8 cellular contexts compared by ENCODE assay signal in the genomic region with DNA sequence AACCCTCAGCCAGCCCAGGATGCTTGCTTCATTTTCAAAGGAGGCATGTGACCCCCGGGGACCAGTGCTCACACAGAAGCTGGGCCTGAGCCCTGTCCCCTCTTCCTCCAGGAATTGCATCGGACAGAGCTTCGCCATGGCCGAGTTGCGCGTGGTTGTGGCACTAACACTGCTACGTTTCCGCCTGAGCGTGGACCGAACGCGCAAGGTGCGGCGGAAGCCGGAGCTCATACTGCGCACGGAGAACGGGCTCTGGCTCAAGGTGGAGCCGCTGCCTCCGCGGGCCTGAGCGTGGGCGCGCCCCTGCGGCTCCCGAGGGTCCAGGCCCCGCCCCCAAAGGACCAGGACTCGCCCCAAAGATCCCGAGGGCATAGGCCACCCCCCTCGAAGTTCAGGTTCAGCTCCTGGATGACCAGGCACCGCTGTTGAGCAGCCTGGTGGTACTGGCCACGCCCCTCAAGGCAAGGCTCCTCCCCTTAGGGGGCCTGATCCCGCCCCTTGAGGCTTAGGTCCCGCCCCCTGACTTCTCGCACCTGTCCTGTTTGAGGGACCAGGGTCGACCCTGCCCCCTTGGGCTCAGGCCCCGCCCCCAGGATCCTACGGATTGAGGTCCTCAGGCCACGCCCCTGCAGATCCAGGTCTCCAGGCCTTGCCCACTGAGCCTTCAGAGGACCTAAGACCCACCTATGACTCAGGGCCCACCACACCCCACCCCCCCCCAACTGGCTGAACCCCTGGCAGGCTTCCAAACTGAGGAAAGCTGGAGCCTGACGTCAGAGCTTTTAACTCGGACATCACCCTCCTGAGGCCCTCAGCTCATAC. TPM values are rescaled to one million over a fixed set of nuclear protein-coding genes. Genes with fewer than 3 reads are reported as not detected.
A peak's percentile ranks its signal among the peaks of the same experiment; 100 is the strongest.
DNase-seq lines count a peak whose midpoint lies in the region; ATAC-seq and TF ChIP-seq lines count a peak whose summit lies in the region.

No MANE protein-coding gene starts in this region.

- H3K27me3 Mint-ChIP-seq in Caco-2 (ENCODE audit: insufficient read depth, unreplicated experiment): peaks cover 7% of the 10 kb centered on the region

- peak; percentile 24 to 44 for DNase-seq in Caco-2
- DNase-seq in NCI-H2196 treated with DMSO at 0.1 percent for 48 hours (lab: John Stamatoyannopoulos, UW; ENCODE audit: unreplicated experiment): peak; percentile 60
- peak; percentile 78 to 87 for DNase-seq in activated T-cell treated with anti-CD3 and anti-CD28 coated beads, Interleukin-2, amount 50 U/mL, for 48 hours
- DNase-seq in right cardiac atrium: peak; percentile 39 to 68 (median 60)
- peak; percentile 67 for DNase-seq in stimulated activated CD4-positive, alpha-beta T cell treated with anti-CD3 and anti-CD28 coated beads, Interleukin-4, amount 100 ng/mL, for 24 hours
- no peak for DNase-seq in NCI-H226
- no peak for DNase-seq in NCI-H2081 (lab: John Stamatoyannopoulos, UW)

- ATAC-seq in right cardiac atrium (peak; percentile 19 to 22), HG02678 (IDR thresholded peaks at IDR 0.05; ENCODE audit: unreplicated experiment) (no peak)

- BruUV-seq in Caco-2 (replicated peaks; lab: Mats Ljungman, UMichigan): no TSS peak

- H3K36me3 Mint-ChIP-seq in Caco-2 (ENCODE audit: insufficient read depth, unreplicated experiment): no peaks in the 10 kb centered on the region

- H3K4me3 ChIP-seq in Caco-2 (ENCODE audit: low read depth, low read length) (no peak overlapping the region), right cardiac atrium (ENCODE audit: low read length) (peak overlapping the region; percentile 22)

- H3K4me1 ChIP-seq in Caco-2 (no peaks in the 10 kb centered on the region), right cardiac atrium (ENCODE audit: control insufficient read depth, insufficient read depth, low read length) (no peaks in the 10 kb centered on the region)

- H3K27ac ChIP-seq in right cardiac atrium (ENCODE audit: low read length): no peak overlapping the region

- H3K4me3 Mint-ChIP-seq in Caco-2 (ENCODE audit: unreplicated experiment): no peak overlapping the region

- intact Hi-C loops in Caco-2 (cut with micrococcal nuclease; ENCODE audit: unreplicated experiment) (no loop called here), right cardiac atrium (cut with DNase I) (loop anchor here in 3 of 4 donors (10.0 kb wide), 4 partner anchors 87 to 457 kb away; partner anchors contain the start of gene RASAL3 (in 1 of the 3))

- TF ChIP-seq CTCF in Caco-2 (IDR thresholded peaks at IDR 0.05; ENCODE audit: insufficient read depth in 1 of 2, low read depth in 1 of 2, low read length in 1 of 2, severe bottlenecking in 1 of 2, unreplicated experiment in 1 of 2): no peak

- POLR2A ChIA-PET in Caco-2 (lab: Charles Lee): no interaction called here

- WGBS in right cardiac atrium: 6% methylated on average over 41 of the region's 41 CpGs

- H3K27ac Mint-ChIP-seq in Caco-2 (ENCODE audit: unreplicated experiment): no peak overlapping the region

- H3K4me1 Mint-ChIP-seq in Caco-2 (ENCODE audit: low read depth, unreplicated experiment): peaks cover 14% of the 10 kb centered on the region

- H3K9me3 Mint-ChIP-seq in Caco-2 (ENCODE audit: unreplicated experiment): no peaks in the 10 kb centered on the region

- H3K36me3 ChIP-seq in Caco-2 (ENCODE audit: control insufficient read depth, insufficient read depth, low read length): no peaks in the 10 kb centered on the region

- CTCF ChIA-PET in Caco-2 (lab: Charles Lee): interaction anchor here (0.6 kb wide), 1 partner anchor 196 kb away, joined by 3 read pairs; no protein-coding TSS in a partner anchor

- H3K9me3 ChIP-seq in Caco-2: no peaks in the 10 kb centered on the region
- H3K9me3 ChIP-seq in right cardiac atrium (ENCODE audit: control insufficient read depth, low read length): no peaks in the 10 kb centered on the region

- no peaks in the 10 kb centered on the region for H3K27me3 ChIP-seq in Caco-2 (replicated peaks; ENCODE audit: control insufficient read depth, insufficient read depth, low read length)
- no peaks in the 10 kb centered on the region for H3K27me3 ChIP-seq in right cardiac atrium (ENCODE audit: control insufficient read depth, insufficient read depth)

RNA-seq across cellular contexts. Expression of gene CYP4F22, which starts 43.1 kb away (rescaled TPM):
- total RNA-seq in Caco-2 (2022) (not detected in 2 replicates), right cardiac atrium (not detected)
- not detected for polyA plus RNA-seq in right cardiac atrium

Comparison
In these comparisons a context has a peak if more than half of its experiments do, and no peak if none do; other contexts are left out.
1. DNase-seq: peak in Caco-2 (2 of 2), NCI-H2196 treated with DMSO at 0.1 percent for 48 hours (single experiment), activated T-cell treated with anti-CD3 and anti-CD28 coated beads, Interleukin-2, amount 50 U/mL, for 48 hours (2 of 2), right cardiac atrium (3 of 3) and stimulated activated CD4-positive, alpha-beta T cell treated with anti-CD3 and anti-CD28 coated beads, Interleukin-4, amount 100 ng/mL, for 24 hours (single experiment); none in NCI-H226 (single experiment) and NCI-H2081 (0 of 2).